ENCODE assay signal across 8 cellular contexts in the genomic region with DNA sequence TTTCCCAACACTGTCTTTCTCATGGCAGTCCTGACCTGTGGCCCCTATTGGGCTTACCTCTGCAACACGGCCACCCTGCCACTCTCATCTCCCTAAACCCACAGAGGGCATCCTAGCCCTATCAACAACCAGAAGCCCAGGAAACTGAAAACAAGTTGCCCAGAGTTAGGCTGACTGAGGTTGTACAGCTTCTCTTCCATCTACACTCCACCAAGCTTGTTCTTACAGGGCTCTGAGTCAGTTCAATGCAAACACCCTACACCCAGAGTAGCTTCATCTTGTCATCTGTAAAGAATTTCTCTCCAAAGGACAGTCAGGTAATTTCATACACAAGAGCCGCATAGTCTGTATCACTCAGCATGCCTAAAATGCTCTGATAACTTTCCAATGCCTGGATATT.
DNase-seq lines count a peak whose midpoint lies in the region; ATAC-seq and TF ChIP-seq lines count a peak whose summit lies in the region.

No MANE protein-coding gene starts in this region.

- CTCF ChIA-PET in CD8-positive, alpha-beta T cell (lab: Charles Lee), result interaction anchor here (1.2 kb wide), 2 partner anchors 168 to 178 kb away, joined by 4 read pairs; no protein-coding TSS in a partner anchor
- CTCF ChIA-PET in PC-3 (lab: Charles Lee), result interaction anchor here (0.6 to 1.7 kb wide), 18 partner anchors 27 to 805 kb away, joined by 3 to 31 read pairs (median 4); a partner anchor contains a TSS

- TF ChIP-seq CTCF in CD8-positive, alpha-beta T cell (IDR thresholded peaks at IDR 0.05), result no peak
- peak; percentile 95 for TF ChIP-seq CTCF in PC-3 (conservative IDR thresholded peaks at IDR 0.05; ENCODE audit: low read depth, low read length)
- TF ChIP-seq CTCF in osteoblast (IDR thresholded peaks at IDR 0.05; ENCODE audit: extremely low read depth, low read depth, low read length), result no peak

- H3K4me1 Mint-ChIP-seq in CD8-positive, alpha-beta T cell (ENCODE audit: low read depth), result peaks cover 43% of the 10 kb centered on the region
- H3K4me1 Mint-ChIP-seq in effector memory CD8-positive, alpha-beta T cell (ENCODE audit: low read depth in 2 of 2), result peaks cover 14 to 32% of the 10 kb centered on the region in 2 donors

- peak overlapping the region; percentile 66 for H3K27ac Mint-ChIP-seq in CD8-positive, alpha-beta T cell
- H3K27ac Mint-ChIP-seq in effector memory CD8-positive, alpha-beta T cell, result peak overlapping the region; percentile 1 to 6

- POLR2A ChIA-PET in CD8-positive, alpha-beta T cell (lab: Charles Lee), result no interaction called here
- POLR2A ChIA-PET in PC-3 (lab: Charles Lee; ENCODE audit: unreplicated experiment), result interaction anchor here (0.6 to 1.7 kb wide), 7 partner anchors 27 to 338 kb away, joined by 3 to 10 read pairs (median 4); no protein-coding TSS in a partner anchor

- no peaks in the 10 kb centered on the region for H3K9me3 ChIP-seq in CD8-positive, alpha-beta T cell (ENCODE audit: low read length)
- H3K9me3 ChIP-seq in PC-3 (ENCODE audit: low read length), result no peaks in the 10 kb centered on the region
- no peaks in the 10 kb centered on the region for H3K9me3 ChIP-seq in osteoblast (ENCODE audit: low read depth, low read length)

- 0 out of 2 replicates have a peak, but pooled peaks cover 5% of the 10 kb centered on the region for H3K9me2 ChIP-seq in PC-3 (replicated peaks; ENCODE audit: low read length)

- peaks cover 5% of the 10 kb centered on the region for H3K4me1 ChIP-seq in CD8-positive, alpha-beta T cell (ENCODE audit: insufficient read depth, low read length)
- peaks cover 45% of the 10 kb centered on the region for H3K4me1 ChIP-seq in PC-3 (ENCODE audit: insufficient read depth, low read length)
- peaks cover 78% of the 10 kb centered on the region for H3K4me1 ChIP-seq in osteoblast (ENCODE audit: insufficient read depth, low read length)

- H2AFZ ChIP-seq in PC-3 (ENCODE audit: low read length), result no peak overlapping the region
- H2AFZ ChIP-seq in osteoblast (ENCODE audit: low read length), result no peak overlapping the region

- H3K36me3 Mint-ChIP-seq in CD8-positive, alpha-beta T cell, result peaks cover 47% of the 10 kb centered on the region
- H3K36me3 Mint-ChIP-seq in effector memory CD8-positive, alpha-beta T cell (ENCODE audit: insufficient read depth), result peaks cover 28% of the 10 kb centered on the region

- peaks cover 14% of the 10 kb centered on the region for H3F3A ChIP-seq in PC-3 (ENCODE audit: low read length, unreplicated experiment)

- no peaks in the 10 kb centered on the region for H3K9me3 Mint-ChIP-seq in CD8-positive, alpha-beta T cell
- H3K9me3 Mint-ChIP-seq in effector memory CD8-positive, alpha-beta T cell, result no peaks in the 10 kb centered on the region

- H3K27me3 Mint-ChIP-seq in CD8-positive, alpha-beta T cell (ENCODE audit: low read depth), result no peaks in the 10 kb centered on the region
- no peaks in the 10 kb centered on the region for H3K27me3 Mint-ChIP-seq in effector memory CD8-positive, alpha-beta T cell

- no TSS peak for BruUV-seq in PC-3 (replicated peaks; lab: Mats Ljungman, UMichigan)

- H3K4me2 ChIP-seq in PC-3 (ENCODE audit: low read length) (peak overlapping the region; percentile 67), osteoblast (ENCODE audit: insufficient read depth, low read length) (peak overlapping the region; percentile 42)

- intact Hi-C loops in CD8-positive, alpha-beta T cell (cut with DNase I, micrococcal nuclease), result loop anchor here in 1 of 2 experiments (1.0 kb wide), 1 partner anchor 168 kb away; no protein-coding TSS in a partner anchor
- intact Hi-C loops in PC-3 (cut with micrococcal nuclease), result loop anchor here (1.0 to 2.0 kb wide), 9 partner anchors 28 to 240 kb away; no protein-coding TSS in a partner anchor

- H3K79me2 ChIP-seq in PC-3 (ENCODE audit: low read length) (no peaks in the 10 kb centered on the region), osteoblast (ENCODE audit: insufficient read depth, low read length) (peaks cover 83% of the 10 kb centered on the region)

- no peak overlapping the region for H3K4me3 ChIP-seq in CD8-positive, alpha-beta T cell (ENCODE audit: low read depth, low read length)
- H3K4me3 ChIP-seq in PC-3 (ENCODE audit: low read length) (peak overlapping the region; percentile 31), osteoblast (ENCODE audit: insufficient read depth, low read length) (no peak overlapping the region)

- H4K20me1 ChIP-seq in PC-3 (ENCODE audit: low read length) (no peaks in the 10 kb centered on the region), osteoblast (ENCODE audit: insufficient read depth, low read length) (peaks cover 5% of the 10 kb centered on the region)

- no peaks in the 10 kb centered on the region for H3K27me3 ChIP-seq in CD8-positive, alpha-beta T cell (ENCODE audit: insufficient read depth, low read length)
- H3K27me3 ChIP-seq in PC-3 (ENCODE audit: low read length), result no peaks in the 10 kb centered on the region
- H3K27me3 ChIP-seq in osteoblast (ENCODE audit: insufficient read depth, low read length), result no peaks in the 10 kb centered on the region

- DNase-seq in CD8-positive, alpha-beta T cell, result no peak
- peak; percentile 100 for DNase-seq in PC-3
- DNase-seq in effector memory CD8-positive, alpha-beta T cell, result no peak
- peak; percentile 55 for DNase-seq in osteoblast (ENCODE audit: insufficient read length, low spot score, missing footprints)
- no peak for DNase-seq in GDM1 (lab: John Stamatoyannopoulos, UW)

- H3K4me3 Mint-ChIP-seq in CD8-positive, alpha-beta T cell, result no peak overlapping the region
- no peak overlapping the region for H3K4me3 Mint-ChIP-seq in effector memory CD8-positive, alpha-beta T cell

- peak overlapping the region; percentile 3; the same call in 1 of the 2 replicates for H3K9ac ChIP-seq in PC-3 (ENCODE audit: low read length)

- H3K27ac ChIP-seq in CD8-positive, alpha-beta T cell (ENCODE audit: low read depth, low read length), result no peak overlapping the region
- peak overlapping the region; percentile 61 for H3K27ac ChIP-seq in PC-3 (ENCODE audit: low read length)
- peak overlapping the region; percentile 56 for H3K27ac ChIP-seq in osteoblast (ENCODE audit: low read depth, low read length)

- no peaks in the 10 kb centered on the region for H3K36me3 ChIP-seq in CD8-positive, alpha-beta T cell (ENCODE audit: insufficient read depth, low read length)
- peaks cover 20% of the 10 kb centered on the region for H3K36me3 ChIP-seq in PC-3 (ENCODE audit: low read depth, low read length)
- peaks cover 78% of the 10 kb centered on the region for H3K36me3 ChIP-seq in osteoblast (ENCODE audit: insufficient read depth, low read length)

- ATAC-seq in CD8-positive, alpha-beta T cell, result peak; percentile 44
- ATAC-seq in PC-3, result peak; percentile 99
- no peak for ATAC-seq in effector memory CD8-positive, alpha-beta T cell (replicated peaks)
- no peak for ATAC-seq in HG02588 (IDR thresholded peaks at IDR 0.05; ENCODE audit: unreplicated experiment)
- ATAC-seq in HG03521 (IDR thresholded peaks at IDR 0.05; ENCODE audit: unreplicated experiment), result no peak
- no peak for ATAC-seq in HG03460 (IDR thresholded peaks at IDR 0.05; ENCODE audit: unreplicated experiment)

Comparison
In these comparisons a context has a peak if more than half of its experiments do, and no peak if none do; other contexts are left out.
1. ATAC-seq: peak in CD8-positive, alpha-beta T cell (single experiment) and PC-3 (single experiment); none in effector memory CD8-positive, alpha-beta T cell (single experiment), HG02588 (single experiment), HG03521 (single experiment) and HG03460 (single experiment).
2. DNase-seq: peak in PC-3 (single experiment) and osteoblast (single experiment); none in CD8-positive, alpha-beta T cell (0 of 7), effector memory CD8-positive, alpha-beta T cell (0 of 3) and GDM1 (single experiment).